Comparison of ENCODE assay signal across 14 cellular contexts in genomic region chr4:114547340-114548134, GRCh38.
"Had no signal": no experiment of that assay in that cellular context is flagged by ENCODE, and none has a peak within 500 bp of the region (broad histone marks: within the 10 kb centered on the region; RNA-seq: fewer than 3 reads in every experiment).

No MANE protein-coding gene starts in this region.

- ATAC-seq: activated T-cell treated with anti-CD3 and anti-CD28 coated beads, Interleukin-2, amount 50 U/mL, for 4 hours; esophagus mucosa; left lung had no signal

- DNase-seq: activated CD4-positive, alpha-beta memory T cell treated with anti-CD3 and anti-CD28 coated beads, Interleukin-2, amount 10 ng/mL, durations not matched to agents 7 days and 5 days; activated CD4-positive, alpha-beta T cell treated with anti-CD3 and anti-CD28 coated beads for 4 hours; activated effector memory CD4-positive, alpha-beta T cell treated with anti-CD3 and anti-CD28 coated beads, Interleukin-2, amount 50 U/mL, for 16 hours; activated T-cell treated with anti-CD3 and anti-CD28 coated beads, Interleukin-2, amount 50 U/mL, for 4 hours; caudate nucleus; colonic mucosa; hippocampal formation; left lung; mammary epithelial cell; naive B cell; stimulated activated CD4-positive, alpha-beta T cell treated with anti-CD3 and anti-CD28 coated beads, Interleukin-12 subunit alpha, Interleukin-12 subunit beta, amount 100 ng/mL, for 4 hours; stimulated activated CD4-positive, alpha-beta T cell treated with anti-CD3 and anti-CD28 coated beads, Interleukin-2, amount 100 ng/mL, for 24 hours; WERI-Rb-1 had no signal
